21 cellular contexts compared by ENCODE assay signal in the genomic region with DNA sequence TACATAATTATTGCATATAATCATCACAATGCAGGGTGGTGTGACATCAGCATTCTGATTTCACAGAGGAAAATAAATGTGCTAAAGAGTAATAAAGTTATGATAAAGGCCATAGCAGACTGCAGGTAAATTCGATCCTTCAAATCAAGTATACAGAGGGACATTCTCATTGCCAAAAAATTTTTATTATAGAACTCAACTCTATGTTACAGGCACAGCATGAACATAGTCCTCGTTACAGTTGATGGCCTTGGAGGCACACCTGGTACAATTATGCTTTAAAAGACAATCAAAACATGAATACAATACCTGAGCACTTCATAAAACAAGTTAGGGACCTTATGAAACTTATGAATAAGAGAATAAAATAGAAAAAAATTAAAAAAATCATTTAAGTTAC.
"Had no signal": no experiment of that assay in that cellular context is flagged by ENCODE, and none has a peak within 500 bp of the region (broad histone marks: within the 10 kb centered on the region; RNA-seq: fewer than 3 reads in every experiment).

No MANE protein-coding gene starts in this region.

- H3K4me1 ChIP-seq: right atrium auricular region, sigmoid colon, stomach had no signal

- H2AFZ ChIP-seq: hepatocyte had no signal

- H3K27ac ChIP-seq: ovary, right atrium auricular region, skin epidermis, stomach, thoracic aorta had no signal

- H3K9me3 ChIP-seq: ovary, right atrium auricular region, thoracic aorta, transverse colon had no signal

- H3K36me3 ChIP-seq: ovary, right atrium auricular region, sigmoid colon, stomach, thoracic aorta, transverse colon had no signal

- ATAC-seq: left ventricle myocardium superior; naive thymus-derived CD4-positive, alpha-beta T cell had no signal

- H3K79me2 ChIP-seq: hepatocyte had no signal

- H3K4me2 ChIP-seq: hepatocyte had no signal

- DNase-seq: effector CD4-positive, alpha-beta T cell; endodermal cell; head of caudate nucleus; kidney; left cardiac atrium; left ventricle myocardium superior; naive thymus-derived CD4-positive, alpha-beta T cell; nephron progenitor cell; ovary; sigmoid colon; stimulated activated CD4-positive, alpha-beta T cell treated with anti-CD3 and anti-CD28 coated beads, Interleukin-12 subunit alpha, Interleukin-12 subunit beta, amount 100 ng/mL, for 4 hours; stimulated activated naive CD4-positive, alpha-beta T cell; stomach; substantia nigra; transverse colon had no signal

- H3K27me3 ChIP-seq: hepatocyte, ovary, right atrium auricular region, sigmoid colon, stomach, transverse colon had no signal

- H3K4me3 ChIP-seq: coronary artery, hepatocyte, lung, ovary, right atrium auricular region, sigmoid colon, skin epidermis, stomach, thoracic aorta, transverse colon had no signal
